8 cellular contexts compared by ENCODE assay signal in the genomic region with DNA sequence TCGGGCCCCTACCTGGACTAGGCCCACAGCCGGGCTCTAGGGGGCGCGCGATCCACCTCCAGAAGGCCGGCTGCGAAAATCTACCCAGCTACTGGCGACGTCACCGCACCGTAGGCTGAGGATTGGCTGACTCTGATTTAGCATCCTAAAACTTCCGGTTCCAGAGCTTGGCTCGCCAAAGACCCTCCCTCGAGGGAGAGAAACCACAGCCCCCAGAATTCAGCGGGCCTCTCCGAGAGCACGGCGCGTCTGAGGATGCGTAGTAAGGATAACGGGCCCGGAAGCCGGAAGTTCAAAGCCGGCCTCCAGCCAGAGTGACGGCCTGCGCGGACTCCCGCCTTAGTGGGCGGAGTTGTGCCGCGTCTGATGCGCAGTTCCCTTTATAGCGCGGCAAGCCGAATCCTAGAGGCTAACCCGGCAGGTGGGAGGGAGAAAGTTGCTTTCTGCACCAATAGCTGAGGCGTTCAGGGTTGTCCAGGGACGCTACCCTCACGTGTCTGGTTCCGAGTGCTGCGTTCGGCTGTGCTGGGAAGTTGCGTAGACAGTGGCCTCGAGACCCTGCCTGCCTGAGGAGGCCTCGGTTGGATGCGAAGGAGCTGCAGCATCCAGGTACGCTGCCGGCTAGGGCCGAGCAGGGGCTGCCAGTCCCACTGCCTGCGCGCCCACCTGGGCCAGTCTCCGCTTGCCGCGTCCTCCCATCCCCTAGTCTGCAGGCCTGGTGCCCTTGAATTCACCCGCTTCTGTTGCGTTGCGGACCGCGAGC.
A peak's percentile ranks its signal among the peaks of the same experiment; 100 is the strongest.
DNase-seq lines count a peak whose midpoint lies in the region; ATAC-seq, FAIRE-seq and TF ChIP-seq lines count a peak whose summit lies in the region.

A gene (plus strand): TSS at position 544 of the 763 bp plus-strand sequence. CDS start 7,808 bp downstream, outside the sequence.

- in situ Hi-C loops in GM18951 (cut with MboI; ENCODE audit: low sequenced_read_pairs, unreplicated experiment) = no loop called here

- TF ChIP-seq POLR2A in GM18951 (IDR thresholded peaks at IDR 0.05; ENCODE audit: extremely low read depth, insufficient read depth, insufficient read length) = peak; percentile 90

- peak; percentile 83 for ATAC-seq in HG03280 (IDR thresholded peaks at IDR 0.05; ENCODE audit: unreplicated experiment)

- H3K4me3 ChIP-seq in AG09309 (ENCODE audit: control insufficient read depth, low read depth, low read length) = peak within 1 kb of the TSS; percentile 72

- TF ChIP-seq CTCF in AG09309 (IDR thresholded peaks at IDR 0.05; ENCODE audit: control insufficient read depth, insufficient read depth, low read depth, low read length, missing control alignments) = peak; percentile 94

- peak; percentile 86 for FAIRE-seq in islet of Langerhans (lab: Jason Lieb, UNC)

- DNase-seq in AG09309 (ENCODE audit: low read depth) = peak; percentile 98
- DNase-seq in NCI-H345 treated with DMSO at 0.1 percent for 48 hours (lab: John Stamatoyannopoulos, UW; ENCODE audit: unreplicated experiment) = peak; percentile 88
- peak; percentile 98 for DNase-seq in activated CD4-positive, CD25-positive, alpha-beta regulatory T cell treated with anti-CD3 and anti-CD28 coated beads, Interleukin-2, amount 50 U/mL, for 16 hours (ENCODE audit: low read depth, low spot score)
- DNase-seq in cerebellar cortex (ENCODE audit: low spot score) = peak; percentile 100
- DNase-seq in stimulated activated CD4-positive, alpha-beta T cell treated with anti-CD3 and anti-CD28 coated beads, Interleukin-12 subunit alpha, Interleukin-12 subunit beta, amount 100 ng/mL, for 48 hours (ENCODE audit: low read depth in 2 of 3, low spot score in 1 of 3) = peak; percentile 97 to 99 (median 99)

Comparison
In these comparisons a context has a peak if more than half of its experiments do, and no peak if none do; other contexts are left out.
1. Peak in every context shown above with its lines: DNase-seq, ATAC-seq and H3K4me3 ChIP-seq.